In genomic region chr2:98805412-98806265, GRCh38 we compare ENCODE assay signal across 1 cellular context.
TF ChIP-seq lines count a peak whose summit lies in the region.

No MANE protein-coding gene starts in this region.

TF ChIP-seq in HepG2, 621 proteins besides CTCF, POLR2A, EP300 and RAD21 (continued from another document and continues in another):
- TF ChIP-seq ZNF607 (CRISPR knock-in tag; IDR thresholded peaks at IDR 0.05; ENCODE audit: borderline replicate concordance) (peak; percentile 62; the same call in 1 of the 2 replicates), SMYD3 (CRISPR knock-in tag; IDR thresholded peaks at IDR 0.05) (0 out of 2 replicates have a peak, but pooled peaks have one; percentile 34), KDM3A (CRISPR knock-in tag; IDR thresholded peaks at IDR 0.05; ENCODE audit: low read depth) (no peak), ZNF350 (CRISPR knock-in tag; IDR thresholded peaks at IDR 0.05; ENCODE audit: borderline replicate concordance, low read depth) (0 out of 2 replicates have a peak, but pooled peaks have one; percentile 27), PBX2 (CRISPR knock-in tag; IDR thresholded peaks at IDR 0.05) (no peak), HHEX (CRISPR knock-in tag; IDR thresholded peaks at IDR 0.05) (peak; percentile 49; the same call in 1 of the 2 replicates), NR2F6 (IDR thresholded peaks at IDR 0.05) (no peak), NR2F6 (CRISPR knock-in tag; IDR thresholded peaks at IDR 0.05) (peak; percentile 57; the same call in 1 of the 2 replicates), ZNF788 (CRISPR knock-in tag; IDR thresholded peaks at IDR 0.05; ENCODE audit: borderline replicate concordance) (peak; percentile 22; the same call in 1 of the 2 replicates), HINFP (CRISPR knock-in tag; IDR thresholded peaks at IDR 0.05; ENCODE audit: low read depth) (0 out of 2 replicates have a peak, but pooled peaks have one; percentile 36), NR3C1 (CRISPR knock-in tag; IDR thresholded peaks at IDR 0.05) (no peak), JARID2 (CRISPR knock-in tag; IDR thresholded peaks at IDR 0.05; ENCODE audit: insufficient replicate concordance) (no peak), MXD4 (CRISPR knock-in tag; IDR thresholded peaks at IDR 0.05) (no peak), ETV6 (CRISPR knock-in tag; conservative IDR thresholded peaks at IDR 0.05) (0 out of 2 replicates have a peak, but pooled peaks have one; percentile 24), ZNF263 (CRISPR knock-in tag; IDR thresholded peaks at IDR 0.05) (peak; percentile 100), ZNF614 (CRISPR knock-in tag; IDR thresholded peaks at IDR 0.05; ENCODE audit: borderline replicate concordance) (peak; percentile 85; the same call in 1 of the 2 replicates), DRAP1 (CRISPR knock-in tag; IDR thresholded peaks at IDR 0.05) (peak; percentile 49; the same call in 1 of the 2 replicates), GATAD2A (CRISPR knock-in tag; IDR thresholded peaks at IDR 0.05) (peak; percentile 97), ZNF264 (CRISPR knock-in tag; IDR thresholded peaks at IDR 0.05) (peak; percentile 57; the same call in 1 of the 2 replicates), ZNF501 (CRISPR knock-in tag; IDR thresholded peaks at IDR 0.05) (peak; percentile 52; the same call in 1 of the 2 replicates), NR2C2 (CRISPR knock-in tag; IDR thresholded peaks at IDR 0.05; ENCODE audit: borderline replicate concordance) (peak; percentile 31; the same call in 1 of the 2 replicates), THAP8 (CRISPR knock-in tag; IDR thresholded peaks at IDR 0.05; ENCODE audit: borderline replicate concordance) (no peak), ARID4A (CRISPR knock-in tag; IDR thresholded peaks at IDR 0.05; ENCODE audit: borderline replicate concordance) (0 out of 2 replicates have a peak, but pooled peaks have one; percentile 54), FOXA3 (CRISPR knock-in tag; IDR thresholded peaks at IDR 0.05) (peak; percentile 79), HIC2 (CRISPR knock-in tag; IDR thresholded peaks at IDR 0.05; ENCODE audit: low read depth) (0 out of 2 replicates have a peak, but pooled peaks have one; percentile 40), SSRP1 (CRISPR knock-in tag; IDR thresholded peaks at IDR 0.05) (0 out of 2 replicates have a peak, but pooled peaks have one; percentile 78), HDAC6 (IDR thresholded peaks at IDR 0.05; ENCODE audit: low read depth, low read length) (no peak), ZBTB7A (CRISPR knock-in tag; IDR thresholded peaks at IDR 0.05) (peak; percentile 66; the same call in 1 of the 2 replicates), ESRRA (CRISPR knock-in tag; IDR thresholded peaks at IDR 0.05; ENCODE audit: low read depth) (peak; percentile 95), SRSF1 (optimal IDR thresholded peaks at IDR 0.05; ENCODE audit: low read depth, low read length) (no peak), MEIS1 (CRISPR knock-in tag; IDR thresholded peaks at IDR 0.05; ENCODE audit: borderline replicate concordance) (0 out of 2 replicates have a peak, but pooled peaks have one; percentile 57), ZIK1 (CRISPR knock-in tag; IDR thresholded peaks at IDR 0.05; ENCODE audit: borderline replicate concordance, low read depth) (0 out of 2 replicates have a peak, but pooled peaks have one; percentile 34), ZNF317 (CRISPR knock-in tag; IDR thresholded peaks at IDR 0.05) (no peak), ZFY (CRISPR knock-in tag; IDR thresholded peaks at IDR 0.05) (0 out of 2 replicates have a peak, but pooled peaks have one; percentile 6), SALL1 (CRISPR knock-in tag; IDR thresholded peaks at IDR 0.05) (peak; percentile 90), ZZZ3 (CRISPR knock-in tag; IDR thresholded peaks at IDR 0.05; ENCODE audit: borderline replicate concordance) (no peak), ZNF234 (CRISPR knock-in tag; conservative IDR thresholded peaks at IDR 0.05) (no peak), ZNF563 (CRISPR knock-in tag; IDR thresholded peaks at IDR 0.05) (0 out of 2 replicates have a peak, but pooled peaks have one; percentile 47), ZNF713 (CRISPR knock-in tag; IDR thresholded peaks at IDR 0.05) (no peak), ZNF331 (CRISPR knock-in tag; IDR thresholded peaks at IDR 0.05) (peak; percentile 82), ZNF441 (CRISPR knock-in tag; IDR thresholded peaks at IDR 0.05; ENCODE audit: borderline replicate concordance) (peak; percentile 91), FLYWCH1 (CRISPR knock-in tag; IDR thresholded peaks at IDR 0.05) (no peak), ZNF3 (CRISPR knock-in tag; IDR thresholded peaks at IDR 0.05) (0 out of 2 replicates have a peak, but pooled peaks have one; percentile 36), UBTF (CRISPR knock-in tag; IDR thresholded peaks at IDR 0.05) (0 out of 2 replicates have a peak, but pooled peaks have one; percentile 20), ZNF446 (CRISPR knock-in tag; IDR thresholded peaks at IDR 0.05) (0 out of 2 replicates have a peak, but pooled peaks have one; percentile 45), PHF8 (CRISPR knock-in tag; IDR thresholded peaks at IDR 0.05) (peak; percentile 48)
- TF ChIP-seq, protein P1, sequence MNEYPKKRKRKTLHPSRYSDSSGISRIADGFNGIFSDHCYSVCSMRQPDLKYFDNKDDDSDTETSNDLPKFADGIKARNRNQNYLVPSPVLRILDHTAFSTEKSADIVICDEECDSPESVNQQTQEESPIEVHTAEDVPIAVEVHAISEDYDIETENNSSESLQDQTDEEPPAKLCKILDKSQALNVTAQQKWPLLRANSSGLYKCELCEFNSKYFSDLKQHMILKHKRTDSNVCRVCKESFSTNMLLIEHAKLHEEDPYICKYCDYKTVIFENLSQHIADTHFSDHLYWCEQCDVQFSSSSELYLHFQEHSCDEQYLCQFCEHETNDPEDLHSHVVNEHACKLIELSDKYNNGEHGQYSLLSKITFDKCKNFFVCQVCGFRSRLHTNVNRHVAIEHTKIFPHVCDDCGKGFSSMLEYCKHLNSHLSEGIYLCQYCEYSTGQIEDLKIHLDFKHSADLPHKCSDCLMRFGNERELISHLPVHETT (CRISPR knock-in tag; conservative IDR thresholded peaks at IDR 0.05): no peak
- TF ChIP-seq, protein P2, sequence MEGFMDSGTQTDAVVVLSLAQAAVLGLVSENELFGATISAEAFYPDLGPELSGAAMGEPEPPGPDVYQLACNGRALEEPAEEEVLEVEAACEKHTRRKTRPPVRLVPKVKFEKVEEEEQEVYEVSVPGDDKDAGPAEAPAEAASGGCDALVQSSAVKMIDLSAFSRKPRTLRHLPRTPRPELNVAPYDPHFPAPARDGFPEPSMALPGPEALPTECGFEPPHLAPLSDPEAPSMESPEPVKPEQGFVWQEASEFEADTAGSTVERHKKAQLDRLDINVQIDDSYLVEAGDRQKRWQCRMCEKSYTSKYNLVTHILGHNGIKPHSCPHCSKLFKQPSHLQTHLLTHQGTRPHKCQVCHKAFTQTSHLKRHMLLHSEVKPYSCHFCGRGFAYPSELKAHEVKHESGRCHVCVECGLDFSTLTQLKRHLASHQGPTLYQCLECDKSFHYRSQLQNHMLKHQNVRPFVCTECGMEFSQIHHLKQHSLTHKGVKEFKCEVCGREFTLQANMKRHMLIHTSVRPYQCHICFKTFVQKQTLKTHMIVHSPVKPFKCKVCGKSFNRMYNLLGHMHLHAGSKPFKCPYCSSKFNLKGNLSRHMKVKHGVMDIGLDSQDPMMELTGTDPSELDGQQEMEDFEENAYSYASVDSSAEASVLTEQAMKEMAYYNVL (CRISPR knock-in tag; IDR thresholded peaks at IDR 0.05; ENCODE audit: borderline replicate concordance): no peak; the same call in 1 of the 2 replicates
- TF ChIP-seq, protein P3, sequence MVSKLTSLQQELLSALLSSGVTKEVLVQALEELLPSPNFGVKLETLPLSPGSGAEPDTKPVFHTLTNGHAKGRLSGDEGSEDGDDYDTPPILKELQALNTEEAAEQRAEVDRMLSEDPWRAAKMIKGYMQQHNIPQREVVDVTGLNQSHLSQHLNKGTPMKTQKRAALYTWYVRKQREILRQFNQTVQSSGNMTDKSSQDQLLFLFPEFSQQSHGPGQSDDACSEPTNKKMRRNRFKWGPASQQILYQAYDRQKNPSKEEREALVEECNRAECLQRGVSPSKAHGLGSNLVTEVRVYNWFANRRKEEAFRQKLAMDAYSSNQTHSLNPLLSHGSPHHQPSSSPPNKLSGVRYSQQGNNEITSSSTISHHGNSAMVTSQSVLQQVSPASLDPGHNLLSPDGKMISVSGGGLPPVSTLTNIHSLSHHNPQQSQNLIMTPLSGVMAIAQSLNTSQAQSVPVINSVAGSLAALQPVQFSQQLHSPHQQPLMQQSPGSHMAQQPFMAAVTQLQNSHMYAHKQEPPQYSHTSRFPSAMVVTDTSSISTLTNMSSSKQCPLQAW (CRISPR knock-in tag; IDR thresholded peaks at IDR 0.05): peak; percentile 79
